11 cellular contexts compared by ENCODE assay signal in the genomic region with DNA sequence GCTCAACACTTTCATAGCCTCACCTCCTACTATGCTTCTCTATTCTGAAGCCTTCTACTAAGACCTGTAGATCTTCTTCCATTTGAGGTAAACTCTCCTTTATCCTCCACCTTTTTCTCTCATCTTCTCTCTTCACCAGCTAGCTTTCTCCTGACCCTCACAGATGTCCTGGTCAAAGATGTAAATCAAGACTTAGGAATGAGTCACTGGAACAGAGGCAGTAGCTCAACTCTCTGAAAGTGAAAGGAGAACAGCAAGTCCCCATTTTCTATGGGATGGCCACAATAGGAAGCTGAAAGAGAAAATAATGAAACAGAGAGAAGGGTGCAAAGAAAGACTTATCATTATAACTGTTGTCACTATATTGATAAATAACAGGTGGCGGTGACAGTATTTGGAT.
DNase-seq lines count a peak whose midpoint lies in the region; ATAC-seq and TF ChIP-seq lines count a peak whose summit lies in the region.
"Had no signal": no experiment of that assay in that cellular context is flagged by ENCODE, and none has a peak within 500 bp of the region (broad histone marks: within the 10 kb centered on the region; RNA-seq: fewer than 3 reads in every experiment).

No MANE protein-coding gene starts in this region.

- H3K4me3 Mint-ChIP-seq in activated naive CD4-positive, alpha-beta T cell treated with anti-CD3 and anti-CD28 coated beads for 36 hours = no peak overlapping the region

- TF ChIP-seq EP300 in transverse colon (IDR thresholded peaks at IDR 0.05; ENCODE audit: low read depth) = no peak

- TF ChIP-seq POLR2A in transverse colon (IDR thresholded peaks at IDR 0.05) = no peak

- intact Hi-C loops in activated naive CD4-positive, alpha-beta T cell treated with anti-CD3 and anti-CD28 coated beads for 36 hours (cut with micrococcal nuclease) = loop anchor here (1.0 kb wide), 2 partner anchors 9 to 12 kb away; no protein-coding TSS in a partner anchor
- intact Hi-C loops in transverse colon (cut with DNase I; ENCODE audit: low total_unique reads) = no loop called here

- no peak for DNase-seq in activated naive CD4-positive, alpha-beta T cell treated with anti-CD3 and anti-CD28 coated beads, Interleukin-2, amount 50 U/mL, for 72 hours (ENCODE audit: low spot score in 2 of 2)
- DNase-seq in activated naive CD4-positive, alpha-beta T cell treated with anti-CD3 and anti-CD28 coated beads for 36 hours = no peak
- DNase-seq in dermis blood vessel endothelial cell = peak; percentile 58
- DNase-seq in transverse colon = no peak
- DNase-seq in activated gamma-delta T cell treated with Interleukin-2 at 50 U/mL for 16 hours = no peak
- DNase-seq: activated CD4-positive, CD25-positive, alpha-beta regulatory T cell; NCI-H187 treated with DMSO at 0.1 percent for 48 hours had no signal

- H3K36me3 Mint-ChIP-seq in activated naive CD4-positive, alpha-beta T cell treated with anti-CD3 and anti-CD28 coated beads, Interleukin-2, amount 50 U/mL, for 72 hours = peaks cover 0 to 38% of the 10 kb centered on the region in 2 donors
- H3K36me3 Mint-ChIP-seq in activated naive CD4-positive, alpha-beta T cell treated with anti-CD3 and anti-CD28 coated beads for 36 hours (ENCODE audit: low read depth) = peaks cover 7% of the 10 kb centered on the region

- no peaks in the 10 kb centered on the region for H3K27me3 ChIP-seq in transverse colon

- no peak for TF ChIP-seq CTCF in transverse colon (IDR thresholded peaks at IDR 0.05)

- in situ Hi-C loops in transverse colon (cut with MboI; ENCODE audit: low pct_ligation_motif_present in 1 of 4, low pct_unique_long_range_greater_than_20kb in 1 of 4, low sequenced_read_pairs in 3 of 4) = no loop called here

- H3K9me3 ChIP-seq in transverse colon = no peaks in the 10 kb centered on the region

- H3K9me3 Mint-ChIP-seq in activated naive CD4-positive, alpha-beta T cell treated with anti-CD3 and anti-CD28 coated beads, Interleukin-2, amount 50 U/mL, for 72 hours = peaks cover 0 to 13% of the 10 kb centered on the region in 2 donors
- no peaks in the 10 kb centered on the region for H3K9me3 Mint-ChIP-seq in activated naive CD4-positive, alpha-beta T cell treated with anti-CD3 and anti-CD28 coated beads for 36 hours

- H3K27me3 Mint-ChIP-seq in activated naive CD4-positive, alpha-beta T cell treated with anti-CD3 and anti-CD28 coated beads for 36 hours (ENCODE audit: low read depth) = no peaks in the 10 kb centered on the region

- H3K4me1 Mint-ChIP-seq in activated naive CD4-positive, alpha-beta T cell treated with anti-CD3 and anti-CD28 coated beads for 36 hours (ENCODE audit: low read depth) = peaks cover 80% of the 10 kb centered on the region

- H3K27ac Mint-ChIP-seq in activated naive CD4-positive, alpha-beta T cell treated with anti-CD3 and anti-CD28 coated beads, Interleukin-2, amount 50 U/mL, for 72 hours = peak overlapping the region in 1 of 2 donors; percentile 53
- H3K27ac Mint-ChIP-seq in activated naive CD4-positive, alpha-beta T cell treated with anti-CD3 and anti-CD28 coated beads for 36 hours = no peak overlapping the region

- peak; percentile 54 to 84 for ATAC-seq in activated naive CD4-positive, alpha-beta T cell treated with anti-CD3 and anti-CD28 coated beads, Interleukin-2, amount 50 U/mL, for 72 hours
- ATAC-seq in HG03432 (IDR thresholded peaks at IDR 0.05; ENCODE audit: unreplicated experiment) (peak; percentile 44), HG03354 (IDR thresholded peaks at IDR 0.05; ENCODE audit: poor library complexity, severe bottlenecking, unreplicated experiment) (no peak), GM19467 (IDR thresholded peaks at IDR 0.05; ENCODE audit: unreplicated experiment) (no peak)
- ATAC-seq: Panc1 had no signal

- H3K36me3 ChIP-seq in transverse colon = no peaks in the 10 kb centered on the region

- 88 to 89% methylated on average over 1 of the region's 1 CpG for WGBS in transverse colon (ENCODE audit: low coverage in 1 of 2), 2 donors

- H3K27ac ChIP-seq in transverse colon = peak overlapping the region in 3 of 4 donors; percentile 67 to 70 (median 69)

- CTCF ChIA-PET in activated naive CD4-positive, alpha-beta T cell treated with anti-CD3 and anti-CD28 coated beads for 36 hours (lab: Charles Lee) = interaction anchor here (0.6 to 4.3 kb wide), 9 partner anchors 8 to 324 kb away, joined by 3 to 16 read pairs (median 4); no protein-coding TSS in a partner anchor

- no peak overlapping the region for H3K4me3 ChIP-seq in transverse colon

- H3K4me1 ChIP-seq in transverse colon = peaks cover 9 to 53% (median 12%) of the 10 kb centered on the region in 4 donors

Comparison
In these comparisons a context has a peak if more than half of its experiments do, and no peak if none do; other contexts are left out.
1. ATAC-seq: peak in activated naive CD4-positive, alpha-beta T cell treated with anti-CD3 and anti-CD28 coated beads, Interleukin-2, amount 50 U/mL, for 72 hours (2 of 2) and HG03432 (single experiment); none in HG03354 (single experiment) and GM19467 (single experiment).